ENCODE assay signal across 1 cellular context in genomic region chr19:17795495-17795856, GRCh38.
TF ChIP-seq lines count a peak whose summit lies in the region.

No MANE protein-coding gene starts in this region.

TF ChIP-seq in K562, 482 proteins besides CTCF, POLR2A, EP300 and RAD21:
- TF ChIP-seq CREM (IDR thresholded peaks at IDR 0.05; ENCODE audit: low read depth) = no peak
- TF ChIP-seq ZNF589 (CRISPR knock-in tag; IDR thresholded peaks at IDR 0.05; ENCODE audit: low read depth) = no peak
- TF ChIP-seq ZC3H11A (IDR thresholded peaks at IDR 0.05; ENCODE audit: low read depth, low read length) = no peak
- TF ChIP-seq ZNF609 (CRISPR knock-in tag; IDR thresholded peaks at IDR 0.05; ENCODE audit: borderline replicate concordance) = no peak
- TF ChIP-seq MCM7 (IDR thresholded peaks at IDR 0.05) = no peak
- TF ChIP-seq TCF7L2 (IDR thresholded peaks at IDR 0.05; ENCODE audit: low read depth, low read length) = no peak
- TF ChIP-seq CHD4 (IDR thresholded peaks at IDR 0.05; ENCODE audit: insufficient read depth, insufficient replicate concordance, low read depth, low read length, poor library complexity, severe bottlenecking) = no peak
- TF ChIP-seq BDP1 (IDR thresholded peaks at IDR 0.05; ENCODE audit: insufficient read depth, insufficient read length) = no peak
